Comparison of ENCODE assay signal across 19 cellular contexts in the genomic region with DNA sequence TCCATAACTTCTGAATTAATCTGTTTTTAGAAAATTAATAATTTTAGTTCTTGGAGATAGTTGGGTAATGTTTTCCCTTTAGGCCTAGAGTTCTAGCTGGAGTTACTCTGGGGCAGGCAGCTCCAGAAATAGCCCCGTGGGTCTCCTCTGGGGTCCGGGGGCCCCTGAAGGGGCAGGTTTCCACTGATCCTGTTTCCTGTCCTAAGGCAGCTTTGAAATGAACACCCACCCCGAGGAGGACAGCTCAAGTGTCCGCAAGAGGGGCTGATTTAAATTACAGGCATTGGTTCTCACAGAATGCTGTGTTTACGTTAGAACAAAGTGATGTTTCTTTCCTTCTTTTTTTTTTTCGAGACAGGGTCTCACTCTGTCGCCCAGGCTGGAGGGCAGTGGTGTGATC.
"Had no signal": no experiment of that assay in that cellular context is flagged by ENCODE, and none has a peak within 500 bp of the region (broad histone marks: within the 10 kb centered on the region; RNA-seq: fewer than 3 reads in every experiment).

No MANE protein-coding gene starts in this region.

- H3K27me3 Mint-ChIP-seq: activated CD4-positive, alpha-beta T cell treated with anti-CD3 and anti-CD28 coated beads for 36 hours; naive thymus-derived CD8-positive, alpha-beta T cell; stimulated activated naive CD8-positive, alpha-beta T cell treated with anti-CD3 and anti-CD28 coated beads, Interleukin-15, Interleukin-2, amounts not matched to agents 100 ng/mL and 50 ng/mL, for 24 hours had no signal

- H3K27ac ChIP-seq: foreskin keratinocyte, lower lobe of right lung, ovary, right atrium auricular region, tibial artery had no signal

- FAIRE-seq: kidney had no signal

- DNase-seq: activated CD4-positive, alpha-beta T cell treated with anti-CD3 and anti-CD28 coated beads for 36 hours; activated CD4-positive, alpha-beta T cell treated with anti-CD3 and anti-CD28 coated beads, Interleukin-2, amount 50 U/mL, for 48 hours; activated naive CD4-positive, alpha-beta T cell treated with anti-CD3 and anti-CD28 coated beads for 36 hours; activated T-cell treated with anti-CD3 and anti-CD28 coated beads, Interleukin-2, amount 50 U/mL, for 48 hours; cortex of kidney; foreskin keratinocyte; kidney; lower lobe of right lung; naive thymus-derived CD8-positive, alpha-beta T cell; ovary; stimulated activated CD4-positive, alpha-beta T cell treated with anti-CD3 and anti-CD28 coated beads, Interleukin-12 subunit alpha, Interleukin-12 subunit beta, amount 100 ng/mL, for 4 hours; stimulated activated CD4-positive, alpha-beta T cell treated with anti-CD3 and anti-CD28 coated beads, Interleukin-1b, Interleukin-23, amount 100 ng/mL, for 48 hours; substantia nigra; T-helper 9 cell; tibial artery had no signal

- H3K4me3 ChIP-seq: lower lobe of right lung, ovary, prostate gland, right atrium auricular region, tibial artery had no signal

- H3K27ac Mint-ChIP-seq: activated CD4-positive, alpha-beta T cell treated with anti-CD3 and anti-CD28 coated beads for 36 hours had no signal

- H3K4me1 ChIP-seq: prostate gland had no signal

- H3K36me3 ChIP-seq: ovary, prostate gland had no signal

- H3K9me3 ChIP-seq: lower lobe of right lung, ovary, prostate gland, right atrium auricular region, tibial artery had no signal

- H3K4me3 Mint-ChIP-seq: activated CD4-positive, alpha-beta T cell treated with anti-CD3 and anti-CD28 coated beads for 36 hours; activated naive CD4-positive, alpha-beta T cell treated with anti-CD3 and anti-CD28 coated beads for 36 hours; naive thymus-derived CD8-positive, alpha-beta T cell; stimulated activated naive CD8-positive, alpha-beta T cell treated with anti-CD3 and anti-CD28 coated beads, Interleukin-15, Interleukin-2, amounts not matched to agents 100 ng/mL and 50 ng/mL, for 24 hours had no signal

- H3K9me3 Mint-ChIP-seq: activated naive CD4-positive, alpha-beta T cell treated with anti-CD3 and anti-CD28 coated beads for 36 hours; naive thymus-derived CD8-positive, alpha-beta T cell; stimulated activated naive CD8-positive, alpha-beta T cell treated with anti-CD3 and anti-CD28 coated beads, Interleukin-15, Interleukin-2, amounts not matched to agents 100 ng/mL and 50 ng/mL, for 24 hours had no signal

- H3K27me3 ChIP-seq: foreskin keratinocyte, ovary, right atrium auricular region, tibial artery had no signal

- ATAC-seq: activated CD4-positive, alpha-beta T cell treated with anti-CD3 and anti-CD28 coated beads for 36 hours; foreskin keratinocyte; left lobe of liver; lower lobe of right lung; naive thymus-derived CD8-positive, alpha-beta T cell had no signal
